ENCODE assay signal across 25 cellular contexts in the genomic region with DNA sequence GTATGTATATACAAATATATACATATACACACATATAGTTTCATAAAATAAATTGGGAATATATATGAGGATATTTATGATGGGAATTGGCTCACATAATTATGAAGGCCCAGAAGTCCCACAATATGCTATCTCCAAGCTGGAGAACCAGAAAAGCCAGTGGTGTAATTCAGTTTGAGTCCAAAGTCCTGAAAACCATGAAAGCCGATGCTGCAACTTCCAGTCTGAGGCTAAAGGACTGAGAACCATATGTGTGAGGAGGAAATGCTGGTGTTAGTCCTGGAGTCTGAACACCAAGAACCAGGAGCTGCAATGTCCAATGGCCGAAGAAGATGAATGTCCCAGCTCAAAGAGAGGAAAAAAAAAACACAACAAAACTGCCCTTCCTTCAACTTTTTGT.
"Had no signal": no experiment of that assay in that cellular context is flagged by ENCODE, and none has a peak within 500 bp of the region (broad histone marks: within the 10 kb centered on the region; RNA-seq: fewer than 3 reads in every experiment).

No MANE protein-coding gene starts in this region.

- DNase-seq: activated CD4-positive, alpha-beta T cell treated with anti-CD3 and anti-CD28 coated beads, Interleukin-2, amount 10 ng/mL, durations not matched to agents 24 days and 14 days; activated CD4-positive, alpha-beta T cell treated with anti-CD3 and anti-CD28 coated beads, Interleukin-2, amount 50 U/mL, for 4 hours; activated CD8-positive, alpha-beta T cell treated with anti-CD3 and anti-CD28 coated beads for 36 hours; activated effector memory CD4-positive, alpha-beta T cell treated with anti-CD3 and anti-CD28 coated beads, Interleukin-2, amount 50 U/mL, for 16 hours; activated naive CD4-positive, alpha-beta T cell; activated naive CD4-positive, alpha-beta T cell treated with anti-CD3 and anti-CD28 coated beads, Interleukin-2, amount 50 U/mL, for 16 hours; activated naive CD8-positive, alpha-beta T cell treated with anti-CD3 and anti-CD28 coated beads, Interleukin-2, amount 10 ng/mL, durations not matched to agents 7 days and 5 days; activated T-cell treated with anti-CD3 and anti-CD28 coated beads, Interleukin-2, amount 50 U/mL, for 1 hour; activated T-cell treated with anti-CD3 and anti-CD28 coated beads, Interleukin-2, amount 50 U/mL, for 72 hours; amygdala; Karpas-422; NCI-H1105; NCI-H1417 treated with DMSO at 0.1 percent for 48 hours; NCI-H187 treated with DMSO at 0.1 percent for 48 hours; NCI-H2081; NCI-H345; NCI-H524 treated with DMSO at 0.1 percent for 48 hours; SHP77; SJCRH30 had no signal

- H3K9me3 Mint-ChIP-seq: activated CD4-positive, alpha-beta T cell treated with anti-CD3 and anti-CD28 coated beads, Interleukin-2, amount 10 ng/mL, durations not matched to agents 24 days and 14 days; activated CD8-positive, alpha-beta T cell treated with anti-CD3 and anti-CD28 coated beads for 36 hours; activated naive CD8-positive, alpha-beta T cell treated with anti-CD3 and anti-CD28 coated beads, Interleukin-2, amount 10 ng/mL, durations not matched to agents 7 days and 5 days; activated T-cell treated with anti-CD3 and anti-CD28 coated beads, Interleukin-2, amount 50 U/mL, for 72 hours; T-helper 1 cell treated with Interleukin-12 subunit alpha and Interleukin-12 subunit beta and Interleukin-4 antibody, amounts not matched to agents 30 μg/mL and 1 μg/mL, for 36 hours had no signal

- H3K4me3 ChIP-seq: ascending aorta, breast epithelium, SJCRH30, SK-N-MC had no signal

- H3K4me3 Mint-ChIP-seq: activated CD4-positive, alpha-beta T cell treated with anti-CD3 and anti-CD28 coated beads, Interleukin-2, amount 10 ng/mL, durations not matched to agents 24 days and 14 days; activated CD8-positive, alpha-beta T cell treated with anti-CD3 and anti-CD28 coated beads for 36 hours; activated naive CD8-positive, alpha-beta T cell treated with anti-CD3 and anti-CD28 coated beads, Interleukin-2, amount 10 ng/mL, durations not matched to agents 7 days and 5 days; activated T-cell treated with anti-CD3 and anti-CD28 coated beads, Interleukin-2, amount 50 U/mL, for 72 hours; activated T-helper 17 cell treated with anti-CD3 and anti-CD28 coated beads, Interleukin-2, amount 50 U/mL, for 72 hours; T-helper 1 cell treated with Interleukin-12 subunit alpha and Interleukin-12 subunit beta and Interleukin-4 antibody, amounts not matched to agents 30 μg/mL and 1 μg/mL, for 36 hours; T-helper 2 cell treated with Interferon-gamma antibody and Interleukin-4, amounts not matched to agents 5 μg/mL and 100 μg/mL, for 36 hours had no signal

- H3K27me3 Mint-ChIP-seq: activated CD4-positive, alpha-beta T cell treated with anti-CD3 and anti-CD28 coated beads, Interleukin-2, amount 10 ng/mL, durations not matched to agents 24 days and 14 days; activated CD8-positive, alpha-beta T cell treated with anti-CD3 and anti-CD28 coated beads for 36 hours; activated naive CD8-positive, alpha-beta T cell treated with anti-CD3 and anti-CD28 coated beads, Interleukin-2, amount 10 ng/mL, durations not matched to agents 7 days and 5 days; activated T-helper 17 cell treated with anti-CD3 and anti-CD28 coated beads, Interleukin-2, amount 50 U/mL, for 72 hours had no signal

- H3K36me3 ChIP-seq: ascending aorta, breast epithelium, SJCRH30 had no signal

- H3K4me1 Mint-ChIP-seq: activated CD4-positive, alpha-beta T cell treated with anti-CD3 and anti-CD28 coated beads, Interleukin-2, amount 10 ng/mL, durations not matched to agents 24 days and 14 days; activated naive CD8-positive, alpha-beta T cell treated with anti-CD3 and anti-CD28 coated beads, Interleukin-2, amount 10 ng/mL, durations not matched to agents 7 days and 5 days; activated T-helper 17 cell treated with anti-CD3 and anti-CD28 coated beads, Interleukin-2, amount 50 U/mL, for 72 hours had no signal

- H3K9me3 ChIP-seq: ascending aorta, breast epithelium, SJCRH30 had no signal

- H3K36me3 Mint-ChIP-seq: activated naive CD8-positive, alpha-beta T cell treated with anti-CD3 and anti-CD28 coated beads, Interleukin-2, amount 10 ng/mL, durations not matched to agents 7 days and 5 days had no signal

- H3K27me3 ChIP-seq: ascending aorta, breast epithelium, SJCRH30 had no signal

- H3K27ac Mint-ChIP-seq: activated CD4-positive, alpha-beta T cell treated with anti-CD3 and anti-CD28 coated beads, Interleukin-2, amount 10 ng/mL, durations not matched to agents 24 days and 14 days; activated CD8-positive, alpha-beta T cell treated with anti-CD3 and anti-CD28 coated beads for 36 hours; activated naive CD8-positive, alpha-beta T cell treated with anti-CD3 and anti-CD28 coated beads, Interleukin-2, amount 10 ng/mL, durations not matched to agents 7 days and 5 days; activated T-cell treated with anti-CD3 and anti-CD28 coated beads, Interleukin-2, amount 50 U/mL, for 72 hours; activated T-helper 17 cell treated with anti-CD3 and anti-CD28 coated beads, Interleukin-2, amount 50 U/mL, for 72 hours; T-helper 1 cell treated with Interleukin-12 subunit alpha and Interleukin-12 subunit beta and Interleukin-4 antibody, amounts not matched to agents 30 μg/mL and 1 μg/mL, for 36 hours; T-helper 2 cell treated with Interferon-gamma antibody and Interleukin-4, amounts not matched to agents 5 μg/mL and 100 μg/mL, for 36 hours had no signal

- H3K27ac ChIP-seq: ascending aorta, breast epithelium, SJCRH30, SK-N-MC had no signal

- H3K4me1 ChIP-seq: ascending aorta, breast epithelium, SJCRH30 had no signal
